In genomic region chr16:22353188-22353919, GRCh38 we compare ENCODE assay signal across 8 cellular contexts. TPM values are rescaled to one million over a fixed set of nuclear protein-coding genes. Genes with fewer than 3 reads are reported as not detected.
DNase-seq lines count a peak whose midpoint lies in the region; ATAC-seq and TF ChIP-seq lines count a peak whose summit lies in the region.

No MANE protein-coding gene starts in this region.

- H3K36me3 Mint-ChIP-seq in T-cell, result peaks cover 46% of the 10 kb centered on the region

- H3K4me1 ChIP-seq in upper lobe of left lung, result peaks cover 15 to 22% (median 18%) of the 10 kb centered on the region in 4 donors

- CTCF ChIA-PET in T-cell (lab: Charles Lee), result interaction anchor here in 1 of 2 donors (1.0 to 1.1 kb wide), 2 partner anchors 9 to 11 kb away, joined by 3 to 4 read pairs; no protein-coding TSS in a partner anchor

- no peak overlapping the region for H3K4me3 ChIP-seq in upper lobe of left lung

- no peaks in the 10 kb centered on the region for H3K9me3 ChIP-seq in upper lobe of left lung

- H3K36me3 ChIP-seq in upper lobe of left lung, result peaks cover 7 to 23% (median 14%) of the 10 kb centered on the region in 4 donors

- POLR2A ChIA-PET in T-cell (lab: Charles Lee), result interaction anchor here (0.5 to 1.0 kb wide), 5 partner anchors 8 to 24 kb away, joined by 3 to 7 read pairs (median 3); no protein-coding TSS in a partner anchor

- H3K4me3 Mint-ChIP-seq in T-cell, result peak overlapping the region; percentile 7 to 33 (median 26)

- H3K27ac Mint-ChIP-seq in T-cell, result peak overlapping the region; percentile 85 to 89

- H3K9me3 Mint-ChIP-seq in T-cell, result no peaks in the 10 kb centered on the region

- ATAC-seq in Right ventricle myocardium superior (ENCODE audit: poor library complexity) (peak; percentile 20), T-cell (replicated peaks in 1 of 4) (peak; percentile 22 to 37 (median 28)), upper lobe of left lung (ENCODE audit: low FRiP score in 2 of 2) (peak; percentile 54 to 83), HG03045 (IDR thresholded peaks at IDR 0.05; ENCODE audit: unreplicated experiment) (no peak)

- H3K4me1 Mint-ChIP-seq in T-cell, result peaks cover 59 to 69% (median 59%) of the 10 kb centered on the region in 3 donors

- no peaks in the 10 kb centered on the region for H3K27me3 Mint-ChIP-seq in T-cell

- TF ChIP-seq POLR2A in upper lobe of left lung (IDR thresholded peaks at IDR 0.05), result no peak

- H3K27me3 ChIP-seq in upper lobe of left lung, result no peaks in the 10 kb centered on the region

- intact Hi-C loops in Right ventricle myocardium superior (cut with DNase I) (no loop called here), cardiac septum (cut with DNase I) (no loop called here)

- TF ChIP-seq EP300 in upper lobe of left lung (IDR thresholded peaks at IDR 0.05), result no peak

- H3K27ac ChIP-seq in upper lobe of left lung, result peak overlapping the region; percentile 12 to 46 (median 31)

- no peak for TF ChIP-seq CTCF in upper lobe of left lung (IDR thresholded peaks at IDR 0.05)

- DNase-seq in Right ventricle myocardium superior (no peak), cardiac septum (ENCODE audit: low spot score) (no peak), T-cell (no peak), hepatic stellate cell (ENCODE audit: low spot score) (peak; percentile 26), upper lobe of left lung (no peak), NCI-H2227 treated with DMSO at 0.1 percent for 48 hours (lab: John Stamatoyannopoulos, UW) (no peak), NCI-H1436 (lab: John Stamatoyannopoulos, UW) (no peak)

- WGBS in upper lobe of left lung, 2 donors, result 41 to 55% methylated on average over 3 of the region's 3 CpGs

RNA-seq across cellular contexts. Expression of gene CDR2, which starts 21.1 kb away (rescaled TPM):
- total RNA-seq in Right ventricle myocardium superior (5.2 TPM), cardiac septum (8.5 TPM), T-cell (10 to 100 TPM; 58.7 to 97.5 (median 72.6) TPM), upper lobe of left lung (10 to 100 TPM; 16.3 to 27.5 (median 19.4) TPM)

RNA-seq across cellular contexts. Expression of gene POLR3E, which starts 56.1 kb away (rescaled TPM):
- total RNA-seq in Right ventricle myocardium superior (34.8 TPM), cardiac septum (32.7 TPM), T-cell (100 to 1,000 TPM in 2 of 5 donors, 10 to 100 TPM in 3; 79.3 to 174 (median 99.7) TPM), upper lobe of left lung (10 to 100 TPM; 27.0 to 91.1 (median 47.0) TPM)
